In genomic region chr12:52050771-52051541, GRCh38 we compare ENCODE assay signal across 8 cellular contexts. TPM values are rescaled to one million over a fixed set of nuclear protein-coding genes. Genes with fewer than 3 reads are reported as not detected.
DNase-seq lines count a peak whose midpoint lies in the region; ATAC-seq and TF ChIP-seq lines count a peak whose summit lies in the region.

NR4A1 (plus strand) TSS chr12:52051442; CDS start chr12:52054329, 2,887 bp downstream.

- H3K9me3 ChIP-seq in suprapubic skin: no peaks in the 10 kb centered on the region

- no peak within 1 kb of the TSS for H3K27ac ChIP-seq in GM23338 (ENCODE audit: low read depth)
- H3K27ac ChIP-seq in suprapubic skin: peak within 1 kb of the TSS; percentile 95

- H3K9me2 ChIP-seq in GM23338 (ENCODE audit: insufficient read depth): no peaks in the 10 kb centered on the region

- H3K36me3 ChIP-seq in GM23338 (ENCODE audit: insufficient read depth) (no peaks in the 10 kb centered on the region), suprapubic skin (peaks cover 21% of the 10 kb centered on the region)

- peak within 1 kb of the TSS; percentile 78 for H3K4me3 Mint-ChIP-seq in GM23338
- peak within 1 kb of the TSS; percentile 83 for H3K4me3 Mint-ChIP-seq in activated naive CD4-positive, alpha-beta T cell treated with anti-CD3 and anti-CD28 coated beads, Interleukin-2, amount 10 ng/mL, durations not matched to agents 7 days and 5 days

- H3K27ac Mint-ChIP-seq in GM23338: no peak within 1 kb of the TSS
- peak within 1 kb of the TSS; percentile 94 for H3K27ac Mint-ChIP-seq in activated naive CD4-positive, alpha-beta T cell treated with anti-CD3 and anti-CD28 coated beads, Interleukin-2, amount 10 ng/mL, durations not matched to agents 7 days and 5 days

- H3K36me3 Mint-ChIP-seq in GM23338 (ENCODE audit: low read depth): peaks cover 3% of the 10 kb centered on the region; the same call in 1 of the 3 replicates
- no peaks in the 10 kb centered on the region for H3K36me3 Mint-ChIP-seq in activated naive CD4-positive, alpha-beta T cell treated with anti-CD3 and anti-CD28 coated beads, Interleukin-2, amount 10 ng/mL, durations not matched to agents 7 days and 5 days

- peaks cover 28% of the 10 kb centered on the region for H3K4me1 Mint-ChIP-seq in GM23338
- H3K4me1 Mint-ChIP-seq in activated naive CD4-positive, alpha-beta T cell treated with anti-CD3 and anti-CD28 coated beads, Interleukin-2, amount 10 ng/mL, durations not matched to agents 7 days and 5 days: peaks cover 43% of the 10 kb centered on the region

- no peak for TF ChIP-seq CTCF in GM23338 (conservative IDR thresholded peaks at IDR 0.05; ENCODE audit: low read depth in 2 of 2)
- no peak for TF ChIP-seq CTCF in omental fat pad (IDR thresholded peaks at IDR 0.05)
- TF ChIP-seq CTCF in suprapubic skin (IDR thresholded peaks at IDR 0.05): peak in 1 of 2 donors; percentile 12

- peak within 1 kb of the TSS; percentile 98 for H3K4me2 ChIP-seq in GM23338

- CTCF ChIA-PET in activated naive CD4-positive, alpha-beta T cell treated with anti-CD3 and anti-CD28 coated beads, Interleukin-2, amount 10 ng/mL, durations not matched to agents 7 days and 5 days (lab: Charles Lee): interaction anchor here (0.6 to 2.4 kb wide), 7 partner anchors 11 to 68 kb away, joined by 3 to 24 read pairs (median 4); no protein-coding TSS in a partner anchor

- no peaks in the 10 kb centered on the region for H3K79me2 ChIP-seq in GM23338 (replicated peaks; ENCODE audit: insufficient read depth)

- TF ChIP-seq POLR2A in suprapubic skin (IDR thresholded peaks at IDR 0.05): peak; percentile 92 to 99

- peaks cover 51% of the 10 kb centered on the region for H3K27me3 ChIP-seq in GM23338 (ENCODE audit: insufficient read depth)
- no peaks in the 10 kb centered on the region for H3K27me3 ChIP-seq in suprapubic skin

- H4K20me1 ChIP-seq in GM23338 (replicated peaks; ENCODE audit: insufficient read depth): peaks cover 30% of the 10 kb centered on the region

- DNase-seq in G401 (ENCODE audit: low spot score): peak; percentile 72
- DNase-seq in GM23338 (ENCODE audit: low spot score): peak; percentile 93
- DNase-seq in LoVo (ENCODE audit: low spot score): peak; percentile 89
- peak; percentile 95 for DNase-seq in SK-MEL-5 (ENCODE audit: low read depth, low spot score)
- peak; percentile 99 for DNase-seq in activated naive CD4-positive, alpha-beta T cell treated with anti-CD3 and anti-CD28 coated beads, Interleukin-2, amount 10 ng/mL, durations not matched to agents 7 days and 5 days
- peak; percentile 96 for DNase-seq in germinal center (ENCODE audit: low spot score)
- DNase-seq in omental fat pad (ENCODE audit: low spot score): peak; percentile 98
- peak; percentile 99 for DNase-seq in suprapubic skin (ENCODE audit: low spot score in 2 of 2)

- TF ChIP-seq EP300 in suprapubic skin (IDR thresholded peaks at IDR 0.05): peak; percentile 95

- H3F3A ChIP-seq in GM23338 (replicated peaks; ENCODE audit: low read depth): peaks cover 2% of the 10 kb centered on the region; the same call in 1 of the 2 replicates

- WGBS in suprapubic skin: 0% methylated on average over 16 of the region's 76 CpGs

- peak; percentile 69 for ATAC-seq in GM23338
- peak; percentile 92 for ATAC-seq in omental fat pad (ENCODE audit: low FRiP score)

- no peaks in the 10 kb centered on the region; the same call in 2 of the 3 replicates for H3K9me3 Mint-ChIP-seq in GM23338
- H3K9me3 Mint-ChIP-seq in activated naive CD4-positive, alpha-beta T cell treated with anti-CD3 and anti-CD28 coated beads, Interleukin-2, amount 10 ng/mL, durations not matched to agents 7 days and 5 days: no peaks in the 10 kb centered on the region

- in situ Hi-C loops in G401 (cut with HindIII; ENCODE audit: low sequenced_read_pairs): no loop called here
- in situ Hi-C loops in SK-MEL-5 (cut with HindIII; ENCODE audit: low pct_unique_long_range_greater_than_20kb, low sequenced_read_pairs): no loop called here

- H3K4me1 ChIP-seq in GM23338 (ENCODE audit: insufficient read depth) (peaks cover 18% of the 10 kb centered on the region), suprapubic skin (peaks cover 53% of the 10 kb centered on the region)

- H3K4me3 ChIP-seq in GM23338: peak within 1 kb of the TSS; percentile 86
- peak within 1 kb of the TSS; percentile 74 for H3K4me3 ChIP-seq in suprapubic skin

- peaks cover 34% of the 10 kb centered on the region for H3K27me3 Mint-ChIP-seq in GM23338 (ENCODE audit: insufficient read depth, low read depth, poor library complexity)
- H3K27me3 Mint-ChIP-seq in activated naive CD4-positive, alpha-beta T cell treated with anti-CD3 and anti-CD28 coated beads, Interleukin-2, amount 10 ng/mL, durations not matched to agents 7 days and 5 days: peaks cover 22% of the 10 kb centered on the region

- H2AFZ ChIP-seq in GM23338: no peak within 1 kb of the TSS

TF ChIP-seq in GM23338, 12 proteins besides CTCF, POLR2A, EP300 and RAD21:
- peak; percentile 72 for TF ChIP-seq POLR2AphosphoS5 (IDR thresholded peaks at IDR 0.05; ENCODE audit: low read depth)
- no peak for TF ChIP-seq ETS1 (IDR thresholded peaks at IDR 0.05)
- peak; percentile 73 for TF ChIP-seq CREB1 (CRISPR knock-in tag; IDR thresholded peaks at IDR 0.05; ENCODE audit: low read depth)

RNA-seq across cellular contexts. Expression of gene NR4A1, which starts in this region (rescaled TPM):
- total RNA-seq in G401 (2014; rRNA removed; shearing (Covaris generic)): 9.8 and 16.5 TPM in 2 replicates
- 13.4 and 19.1 TPM in 2 replicates for total RNA-seq in GM23338 (2014; rRNA removed; shearing (Covaris generic))
- 7.5 and 8.3 TPM in 2 replicates for polyA plus RNA-seq in GM23338 (2016; fragmentation: Nextera tagmentation; extraction: Ambion mirVana)
- 33.5 and 35.4 TPM in 2 replicates for total RNA-seq in SK-MEL-5 (2014; rRNA removed; shearing (Covaris generic))
- polyA plus RNA-seq in SK-MEL-5 (2015; cell fraction: cytosol; rRNA removed): 172 and 190 TPM in 2 replicates
- polyA plus RNA-seq in SK-MEL-5 (2015; cell fraction: nucleus; rRNA removed): 199 and 239 TPM in 2 replicates
- total RNA-seq in omental fat pad: 1,000 to 10,000 TPM in 1 of 4 donors, 100 to 1,000 TPM in 2, 10 to 100 TPM in 1; 74.9 to 1,106 (median 350) TPM
- total RNA-seq in suprapubic skin: 100 to 1,000 TPM; 141 to 775 (median 422) TPM
